ENCODE assay signal across 1 cellular context in the genomic region with DNA sequence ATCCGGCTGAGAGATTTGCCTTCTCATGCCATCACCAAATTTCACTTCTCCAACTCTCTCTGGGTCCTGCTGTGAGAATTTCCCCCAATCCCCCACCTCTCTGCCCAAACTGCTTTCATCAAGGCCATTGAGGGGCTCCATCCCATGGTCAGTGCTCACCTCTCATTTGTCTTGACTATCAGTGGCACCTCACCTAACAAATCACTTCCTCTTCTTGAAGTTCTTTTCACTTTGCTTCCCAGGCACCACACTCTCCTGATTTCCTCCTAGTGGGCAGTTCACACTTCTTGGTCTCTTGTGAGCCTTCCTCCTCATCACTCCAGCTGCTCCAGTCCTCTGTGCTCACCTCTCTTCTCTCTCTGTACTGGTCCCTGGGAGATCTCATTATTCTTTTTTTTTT.
A peak's percentile ranks its signal among the peaks of the same experiment; 100 is the strongest.
TF ChIP-seq lines count a peak whose summit lies in the region.

No MANE protein-coding gene starts in this region.

TF ChIP-seq in GM12878, 131 proteins besides CTCF, POLR2A, EP300 and RAD21:
- TF ChIP-seq, protein P1, sequence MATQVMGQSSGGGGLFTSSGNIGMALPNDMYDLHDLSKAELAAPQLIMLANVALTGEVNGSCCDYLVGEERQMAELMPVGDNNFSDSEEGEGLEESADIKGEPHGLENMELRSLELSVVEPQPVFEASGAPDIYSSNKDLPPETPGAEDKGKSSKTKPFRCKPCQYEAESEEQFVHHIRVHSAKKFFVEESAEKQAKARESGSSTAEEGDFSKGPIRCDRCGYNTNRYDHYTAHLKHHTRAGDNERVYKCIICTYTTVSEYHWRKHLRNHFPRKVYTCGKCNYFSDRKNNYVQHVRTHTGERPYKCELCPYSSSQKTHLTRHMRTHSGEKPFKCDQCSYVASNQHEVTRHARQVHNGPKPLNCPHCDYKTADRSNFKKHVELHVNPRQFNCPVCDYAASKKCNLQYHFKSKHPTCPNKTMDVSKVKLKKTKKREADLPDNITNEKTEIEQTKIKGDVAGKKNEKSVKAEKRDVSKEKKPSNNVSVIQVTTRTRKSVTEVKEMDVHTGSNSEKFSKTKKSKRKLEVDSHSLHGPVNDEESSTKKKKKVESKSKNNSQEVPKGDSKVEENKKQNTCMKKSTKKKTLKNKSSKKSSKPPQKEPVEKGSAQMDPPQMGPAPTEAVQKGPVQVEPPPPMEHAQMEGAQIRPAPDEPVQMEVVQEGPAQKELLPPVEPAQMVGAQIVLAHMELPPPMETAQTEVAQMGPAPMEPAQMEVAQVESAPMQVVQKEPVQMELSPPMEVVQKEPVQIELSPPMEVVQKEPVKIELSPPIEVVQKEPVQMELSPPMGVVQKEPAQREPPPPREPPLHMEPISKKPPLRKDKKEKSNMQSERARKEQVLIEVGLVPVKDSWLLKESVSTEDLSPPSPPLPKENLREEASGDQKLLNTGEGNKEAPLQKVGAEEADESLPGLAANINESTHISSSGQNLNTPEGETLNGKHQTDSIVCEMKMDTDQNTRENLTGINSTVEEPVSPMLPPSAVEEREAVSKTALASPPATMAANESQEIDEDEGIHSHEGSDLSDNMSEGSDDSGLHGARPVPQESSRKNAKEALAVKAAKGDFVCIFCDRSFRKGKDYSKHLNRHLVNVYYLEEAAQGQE (IDR thresholded peaks at IDR 0.05; ENCODE audit: low read depth, low read length): no peak
- TF ChIP-seq, protein P2, sequence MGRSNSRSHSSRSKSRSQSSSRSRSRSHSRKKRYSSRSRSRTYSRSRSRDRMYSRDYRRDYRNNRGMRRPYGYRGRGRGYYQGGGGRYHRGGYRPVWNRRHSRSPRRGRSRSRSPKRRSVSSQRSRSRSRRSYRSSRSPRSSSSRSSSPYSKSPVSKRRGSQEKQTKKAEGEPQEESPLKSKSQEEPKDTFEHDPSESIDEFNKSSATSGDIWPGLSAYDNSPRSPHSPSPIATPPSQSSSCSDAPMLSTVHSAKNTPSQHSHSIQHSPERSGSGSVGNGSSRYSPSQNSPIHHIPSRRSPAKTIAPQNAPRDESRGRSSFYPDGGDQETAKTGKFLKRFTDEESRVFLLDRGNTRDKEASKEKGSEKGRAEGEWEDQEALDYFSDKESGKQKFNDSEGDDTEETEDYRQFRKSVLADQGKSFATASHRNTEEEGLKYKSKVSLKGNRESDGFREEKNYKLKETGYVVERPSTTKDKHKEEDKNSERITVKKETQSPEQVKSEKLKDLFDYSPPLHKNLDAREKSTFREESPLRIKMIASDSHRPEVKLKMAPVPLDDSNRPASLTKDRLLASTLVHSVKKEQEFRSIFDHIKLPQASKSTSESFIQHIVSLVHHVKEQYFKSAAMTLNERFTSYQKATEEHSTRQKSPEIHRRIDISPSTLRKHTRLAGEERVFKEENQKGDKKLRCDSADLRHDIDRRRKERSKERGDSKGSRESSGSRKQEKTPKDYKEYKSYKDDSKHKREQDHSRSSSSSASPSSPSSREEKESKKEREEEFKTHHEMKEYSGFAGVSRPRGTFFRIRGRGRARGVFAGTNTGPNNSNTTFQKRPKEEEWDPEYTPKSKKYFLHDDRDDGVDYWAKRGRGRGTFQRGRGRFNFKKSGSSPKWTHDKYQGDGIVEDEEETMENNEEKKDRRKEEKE (IDR thresholded peaks at IDR 0.05): no peak
- peak; percentile 41; the same call in 1 of the 2 replicates for TF ChIP-seq SPI1 (IDR thresholded peaks at IDR 0.05; ENCODE audit: borderline replicate concordance, insufficient read depth, low read depth, low read length)
